20 cellular contexts compared by ENCODE assay signal in the genomic region with DNA sequence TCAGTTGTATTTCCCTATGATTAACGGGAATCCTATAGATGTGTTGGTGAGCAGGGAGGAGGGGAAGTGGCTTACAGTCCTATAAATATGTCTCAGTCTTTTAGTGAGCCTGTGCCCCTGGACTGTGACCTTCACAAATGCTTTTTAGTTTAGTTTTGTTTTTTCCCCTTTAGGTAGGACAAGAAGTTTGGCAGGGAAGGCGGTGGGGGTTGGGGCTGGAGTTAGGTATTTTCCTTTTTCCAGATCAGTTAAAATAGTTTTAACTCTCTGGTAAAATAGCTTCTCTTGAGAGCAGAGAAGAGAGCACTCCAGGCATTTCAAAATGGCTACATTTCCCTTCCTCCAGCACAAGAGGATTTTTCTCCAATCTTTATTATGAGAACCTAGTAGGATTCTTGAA.
"Had no signal": no experiment of that assay in that cellular context is flagged by ENCODE, and none has a peak within 500 bp of the region (broad histone marks: within the 10 kb centered on the region; RNA-seq: fewer than 3 reads in every experiment).

No MANE protein-coding gene starts in this region.

- H3K4me1 ChIP-seq: SJSA1 had no signal

- H3K36me3 ChIP-seq: SJSA1 had no signal

- H3K4me3 ChIP-seq: SJSA1, SK-N-MC had no signal

- H3K9me3 ChIP-seq: SJSA1 had no signal

- DNase-seq: KBM-7; MV-4-11; NCI-H1048; NCI-H1105; NCI-H1417; NCI-H1436 treated with DMSO at 0.1 percent for 48 hours; NCI-H1694; NCI-H187 treated with DMSO at 0.1 percent for 48 hours; NCI-H2029 treated with DMSO at 0.1 percent for 48 hours; NCI-H2171 treated with DMSO at 0.1 percent for 48 hours; NCI-H524; NCI-H526 treated with DMSO at 0.1 percent for 48 hours; NCI-H748 treated with DMSO at 0.1 percent for 48 hours; NK-92 treated with Interleukin-12 subunit alpha and Interleukin-12 subunit beta, amount 100 ng/mL, for 24 hours; Right ventricle myocardium superior; RPMI8226; SIG-M5 had no signal

- H3K27ac ChIP-seq: HL-60, SJSA1, SK-N-MC had no signal

- H3K27me3 ChIP-seq: SJSA1 had no signal
